ENCODE assay signal across 28 cellular contexts in genomic region chr7:132733860-132734259, GRCh38.
"Had no signal": no experiment of that assay in that cellular context is flagged by ENCODE, and none has a peak within 500 bp of the region (broad histone marks: within the 10 kb centered on the region; RNA-seq: fewer than 3 reads in every experiment).

No MANE protein-coding gene starts in this region.

- H3K9me3 Mint-ChIP-seq: activated CD4-positive, alpha-beta memory T cell treated with anti-CD3 and anti-CD28 coated beads for 36 hours; activated naive CD4-positive, alpha-beta T cell treated with anti-CD3 and anti-CD28 coated beads, Interleukin-2, amount 10 ng/mL, durations not matched to agents 7 days and 5 days; activated naive CD4-positive, alpha-beta T cell treated with anti-CD3 and anti-CD28 coated beads, Interleukin-2, amount 50 U/mL, for 72 hours; activated naive CD8-positive, alpha-beta T cell treated with anti-CD3 and anti-CD28 coated beads, Interleukin-2, amount 10 ng/mL, durations not matched to agents 7 days and 5 days; activated T-helper 1 cell treated with anti-CD3 and anti-CD28 coated beads, Interleukin-12 subunit alpha, Interleukin-12 subunit beta, Interleukin-2, Interleukin-4 antibody, amounts not matched to agents 30 ng/mL and 10 ng/mL and 1 ng/mL, durations not matched to agents 14 hours and 24 hours and 36 hours; activated T-helper 2 cell treated with anti-CD3 and anti-CD28 coated beads, Interferon-gamma antibody, Interleukin-2, Interleukin-4, amounts not matched to agents 10 μg/mL and 5 μg/mL and 100 μg/mL, durations not matched to agents 14 hours and 24 hours and 36 hours; central memory CD8-positive, alpha-beta T cell; dendritic cell treated with granulocyte-macrophage colony-stimulating factor and Interleukin-4, amounts not matched to agents 40 ng/mL and 50 ng/mL, for 4 days; endodermal cell had no signal

- H3K27me3 Mint-ChIP-seq: dendritic cell treated with granulocyte-macrophage colony-stimulating factor and Interleukin-4, amounts not matched to agents 40 ng/mL and 50 ng/mL, for 4 days had no signal

- ATAC-seq: activated CD8-positive, alpha-beta memory T cell treated with anti-CD3 and anti-CD28 coated beads, Interleukin-2, amount 10 ng/mL, durations not matched to agents 7 days and 5 days; activated CD8-positive, alpha-beta T cell treated with anti-CD3 and anti-CD28 coated beads, Interleukin-2, amount 10 ng/mL, durations not matched to agents 7 days and 5 days; activated naive CD4-positive, alpha-beta T cell treated with anti-CD3 and anti-CD28 coated beads, Interleukin-2, amount 50 U/mL, for 72 hours; esophagus mucosa had no signal

- H3K27me3 ChIP-seq: brain microvascular endothelial cell, dorsolateral prefrontal cortex had no signal

- DNase-seq: activated CD4-positive, alpha-beta memory T cell treated with anti-CD3 and anti-CD28 coated beads for 36 hours; activated CD4-positive, alpha-beta T cell treated with anti-CD3 and anti-CD28 coated beads for 1 hour; activated CD4-positive, alpha-beta T cell treated with anti-CD3 and anti-CD28 coated beads for 4 hours; activated CD4-positive, alpha-beta T cell treated with anti-CD3 and anti-CD28 coated beads, Interleukin-2, amount 50 U/mL, for 1 hour; activated CD8-positive, alpha-beta memory T cell treated with anti-CD3 and anti-CD28 coated beads, Interleukin-2, amount 10 ng/mL, durations not matched to agents 7 days and 5 days; activated CD8-positive, alpha-beta memory T cell treated with anti-CD3 and anti-CD28 coated beads, Interleukin-2, amount 50 U/mL, for 4 hours; activated CD8-positive, alpha-beta T cell treated with anti-CD3 and anti-CD28 coated beads, Interleukin-2, amount 10 ng/mL, durations not matched to agents 7 days and 5 days; activated effector memory CD4-positive, alpha-beta T cell treated with anti-CD3 and anti-CD28 coated beads, Interleukin-2, amount 50 U/mL, for 16 hours; activated naive CD4-positive, alpha-beta T cell; activated naive CD4-positive, alpha-beta T cell treated with anti-CD3 and anti-CD28 coated beads, Interleukin-2, amount 10 ng/mL, durations not matched to agents 7 days and 5 days; activated naive CD8-positive, alpha-beta T cell treated with anti-CD3 and anti-CD28 coated beads, Interleukin-2, amount 10 ng/mL, durations not matched to agents 7 days and 5 days; activated T-cell treated with anti-CD3 and anti-CD28 coated beads, Interleukin-2, amount 50 U/mL, for 1 hour; activated T-cell treated with anti-CD3 and anti-CD28 coated beads, Interleukin-2, amount 50 U/mL, for 48 hours; anterior cingulate cortex; brain microvascular endothelial cell; dorsolateral prefrontal cortex; effector memory CD4-positive, alpha-beta T cell; endodermal cell; foreskin fibroblast; head of caudate nucleus; T-helper 2 cell had no signal

- H3K4me1 Mint-ChIP-seq: activated CD8-positive, alpha-beta memory T cell treated with anti-CD3 and anti-CD28 coated beads, Interleukin-2, amount 10 ng/mL, durations not matched to agents 7 days and 5 days; activated naive CD8-positive, alpha-beta T cell treated with anti-CD3 and anti-CD28 coated beads, Interleukin-2, amount 10 ng/mL, durations not matched to agents 7 days and 5 days; central memory CD8-positive, alpha-beta T cell; endodermal cell had no signal

- H3K4me3 ChIP-seq: coronary artery, dorsolateral prefrontal cortex had no signal

- H3K4me3 Mint-ChIP-seq: activated CD4-positive, alpha-beta memory T cell treated with anti-CD3 and anti-CD28 coated beads for 36 hours; activated CD8-positive, alpha-beta memory T cell treated with anti-CD3 and anti-CD28 coated beads, Interleukin-2, amount 10 ng/mL, durations not matched to agents 7 days and 5 days; activated CD8-positive, alpha-beta T cell treated with anti-CD3 and anti-CD28 coated beads, Interleukin-2, amount 10 ng/mL, durations not matched to agents 7 days and 5 days; activated naive CD4-positive, alpha-beta T cell treated with anti-CD3 and anti-CD28 coated beads, Interleukin-2, amount 10 ng/mL, durations not matched to agents 7 days and 5 days; activated naive CD8-positive, alpha-beta T cell treated with anti-CD3 and anti-CD28 coated beads, Interleukin-2, amount 10 ng/mL, durations not matched to agents 7 days and 5 days; activated T-helper 1 cell treated with anti-CD3 and anti-CD28 coated beads, Interleukin-12 subunit alpha, Interleukin-12 subunit beta, Interleukin-2, Interleukin-4 antibody, amounts not matched to agents 30 ng/mL and 10 ng/mL and 1 ng/mL, durations not matched to agents 14 hours and 24 hours and 36 hours; central memory CD8-positive, alpha-beta T cell; dendritic cell treated with granulocyte-macrophage colony-stimulating factor and Interleukin-4, amounts not matched to agents 40 ng/mL and 50 ng/mL, for 4 days; endodermal cell had no signal

- H3K36me3 ChIP-seq: brain microvascular endothelial cell had no signal

- H3K27ac ChIP-seq: brain microvascular endothelial cell, coronary artery, dorsolateral prefrontal cortex had no signal

- H3K27ac Mint-ChIP-seq: activated CD4-positive, alpha-beta memory T cell treated with anti-CD3 and anti-CD28 coated beads for 36 hours; activated CD8-positive, alpha-beta memory T cell treated with anti-CD3 and anti-CD28 coated beads, Interleukin-2, amount 10 ng/mL, durations not matched to agents 7 days and 5 days; activated CD8-positive, alpha-beta T cell treated with anti-CD3 and anti-CD28 coated beads, Interleukin-2, amount 10 ng/mL, durations not matched to agents 7 days and 5 days; activated naive CD4-positive, alpha-beta T cell treated with anti-CD3 and anti-CD28 coated beads, Interleukin-2, amount 10 ng/mL, durations not matched to agents 7 days and 5 days; activated naive CD4-positive, alpha-beta T cell treated with anti-CD3 and anti-CD28 coated beads, Interleukin-2, amount 50 U/mL, for 72 hours; activated naive CD8-positive, alpha-beta T cell treated with anti-CD3 and anti-CD28 coated beads, Interleukin-2, amount 10 ng/mL, durations not matched to agents 7 days and 5 days; activated T-helper 1 cell treated with anti-CD3 and anti-CD28 coated beads, Interleukin-12 subunit alpha, Interleukin-12 subunit beta, Interleukin-2, Interleukin-4 antibody, amounts not matched to agents 30 ng/mL and 10 ng/mL and 1 ng/mL, durations not matched to agents 14 hours and 24 hours and 36 hours; activated T-helper 2 cell treated with anti-CD3 and anti-CD28 coated beads, Interferon-gamma antibody, Interleukin-2, Interleukin-4, amounts not matched to agents 10 μg/mL and 5 μg/mL and 100 μg/mL, durations not matched to agents 14 hours and 24 hours and 36 hours; dendritic cell treated with granulocyte-macrophage colony-stimulating factor and Interleukin-4, amounts not matched to agents 40 ng/mL and 50 ng/mL, for 4 days; endodermal cell had no signal

- H3K36me3 Mint-ChIP-seq: activated CD4-positive, alpha-beta memory T cell treated with anti-CD3 and anti-CD28 coated beads for 36 hours; activated CD8-positive, alpha-beta memory T cell treated with anti-CD3 and anti-CD28 coated beads, Interleukin-2, amount 10 ng/mL, durations not matched to agents 7 days and 5 days; activated naive CD4-positive, alpha-beta T cell treated with anti-CD3 and anti-CD28 coated beads, Interleukin-2, amount 10 ng/mL, durations not matched to agents 7 days and 5 days; activated naive CD4-positive, alpha-beta T cell treated with anti-CD3 and anti-CD28 coated beads, Interleukin-2, amount 50 U/mL, for 72 hours; activated naive CD8-positive, alpha-beta T cell treated with anti-CD3 and anti-CD28 coated beads, Interleukin-2, amount 10 ng/mL, durations not matched to agents 7 days and 5 days had no signal
